Comparison of ENCODE assay signal across 12 cellular contexts in genomic region chr5:141875022-141875740, GRCh38. TPM values are rescaled to one million over a fixed set of nuclear protein-coding genes. Genes with fewer than 3 reads are reported as not detected.
DNase-seq lines count a peak whose midpoint lies in the region; ATAC-seq, FAIRE-seq and TF ChIP-seq lines count a peak whose summit lies in the region.
"Had no signal": no experiment of that assay in that cellular context is flagged by ENCODE, and none has a peak within 500 bp of the region (broad histone marks: within the 10 kb centered on the region; RNA-seq: fewer than 3 reads in every experiment).

No MANE protein-coding gene starts in this region.

- H3K9me3 ChIP-seq in H1 (ENCODE audit: insufficient read depth in 2 of 2, low read depth in 1 of 2, low read length in 1 of 2) (no peaks in the 10 kb centered on the region), mucosa of stomach (ENCODE audit: control insufficient read depth, low read length) (no peaks in the 10 kb centered on the region), tibial nerve (no peaks in the 10 kb centered on the region)

- no peak for ATAC-seq in activated CD8-positive, alpha-beta T cell treated with anti-CD3 and anti-CD28 coated beads, Interleukin-2, amount 10 ng/mL, durations not matched to agents 7 days and 5 days
- ATAC-seq in activated CD8-positive, alpha-beta T cell treated with anti-CD3 and anti-CD28 coated beads for 36 hours = no peak
- ATAC-seq in foreskin keratinocyte = no peak
- ATAC-seq in HG03354 (IDR thresholded peaks at IDR 0.05; ENCODE audit: poor library complexity, severe bottlenecking, unreplicated experiment) = no peak

- 25% methylated on average over 5 of the region's 9 CpGs; no CpG with 5 or more reads in 1 of the 2 experiments for WGBS in H1 (ENCODE audit: extremely low coverage in 1 of 2, insufficient coverage in 1 of 2, insufficient read length in 1 of 2, insufficient replicate concordance in 2 of 2, low coverage in 1 of 2, low lambda C conversion rate in 2 of 2, missing lambda C conversion rate in 1 of 2), 2 experiments
- 22 to 24% methylated on average over 9 of the region's 9 CpGs for WGBS in tibial nerve, 2 donors

- H2BK120ac ChIP-seq in H1 (replicated peaks; ENCODE audit: low read depth, low read length) = no peak overlapping the region

- H4K20me1 ChIP-seq in H1 (replicated peaks in 1 of 2; ENCODE audit: control insufficient read depth in 1 of 2, insufficient read depth in 2 of 2, low read length in 2 of 2) = peaks cover 4 to 11% of the 10 kb centered on the region in 2 experiments

- peaks cover 20% of the 10 kb centered on the region for H3K4me1 Mint-ChIP-seq in activated CD8-positive, alpha-beta T cell treated with anti-CD3 and anti-CD28 coated beads, Interleukin-2, amount 10 ng/mL, durations not matched to agents 7 days and 5 days (ENCODE audit: low read depth)
- peaks cover 15% of the 10 kb centered on the region for H3K4me1 Mint-ChIP-seq in activated CD8-positive, alpha-beta T cell treated with anti-CD3 and anti-CD28 coated beads for 36 hours (ENCODE audit: low read depth)

- TF ChIP-seq POLR2A in H1 (IDR thresholded peaks at IDR 0.05; ENCODE audit: control extremely low read depth in 1 of 2, low read depth in 2 of 2, low read length in 2 of 2) = no peak
- no peak for TF ChIP-seq POLR2A in tibial nerve (IDR thresholded peaks at IDR 0.05)

- peaks cover 28% of the 10 kb centered on the region for H3K23me2 ChIP-seq in H1 (ENCODE audit: low read depth, low read length)

- no peak for TF ChIP-seq CTCF in activated CD8-positive, alpha-beta T cell treated with anti-CD3 and anti-CD28 coated beads for 36 hours (IDR thresholded peaks at IDR 0.05)
- no peak for TF ChIP-seq CTCF in H1 (IDR thresholded peaks at IDR 0.05; ENCODE audit: control extremely low read depth in 1 of 3, insufficient read depth in 1 of 3, low read depth in 1 of 3, low read length in 3 of 3)
- no peak for TF ChIP-seq CTCF in tibial nerve (IDR thresholded peaks at IDR 0.05)
- TF ChIP-seq CTCF in foreskin keratinocyte (conservative IDR thresholded peaks at IDR 0.05) = no peak

- peaks cover 14 to 71% of the 10 kb centered on the region in 2 experiments for H3K79me2 ChIP-seq in H1 (ENCODE audit: control insufficient read depth in 1 of 2, insufficient read depth in 2 of 2, low read length in 2 of 2)

- H3K36me3 Mint-ChIP-seq in activated CD8-positive, alpha-beta T cell treated with anti-CD3 and anti-CD28 coated beads, Interleukin-2, amount 10 ng/mL, durations not matched to agents 7 days and 5 days (ENCODE audit: low read depth) = no peaks in the 10 kb centered on the region
- no peaks in the 10 kb centered on the region for H3K36me3 Mint-ChIP-seq in activated CD8-positive, alpha-beta T cell treated with anti-CD3 and anti-CD28 coated beads for 36 hours (ENCODE audit: low read depth)
- H3K36me3 Mint-ChIP-seq: activated CD4-positive, alpha-beta memory T cell treated with anti-CD3 and anti-CD28 coated beads for 36 hours had no signal

- no peak overlapping the region for H3K56ac ChIP-seq in H1 (replicated peaks; ENCODE audit: insufficient read length, low read depth, low read length)

- peak overlapping the region; percentile 97 to 99 for H3K4me2 ChIP-seq in H1 (ENCODE audit: insufficient read depth in 1 of 2, low read depth in 2 of 2, low read length in 2 of 2)

- H3K27ac ChIP-seq in H1 (ENCODE audit: low read depth, low read length) (no peak overlapping the region), tibial nerve (peak overlapping the region in 3 of 4 donors; percentile 83 to 91 (median 89)), foreskin keratinocyte (no peak overlapping the region)
- H3K27ac ChIP-seq: cardiac muscle cell had no signal

- H3K27me3 ChIP-seq in H1 (replicated peaks in 1 of 4; ENCODE audit: control insufficient read depth in 3 of 4, extremely low read depth in 1 of 4, insufficient read depth in 3 of 4, low read length in 3 of 4) (peaks cover 0 to 4% (median 0%) of the 10 kb centered on the region in 4 experiments; a peak in 1 of 7 replicates), mucosa of stomach (ENCODE audit: control insufficient read depth, insufficient read depth, low read length) (peaks cover 18% of the 10 kb centered on the region), tibial nerve (peaks cover 0 to 26% of the 10 kb centered on the region in 2 donors), foreskin keratinocyte (peaks cover 51% of the 10 kb centered on the region)

- H3K4me3 Mint-ChIP-seq in activated CD8-positive, alpha-beta T cell treated with anti-CD3 and anti-CD28 coated beads, Interleukin-2, amount 10 ng/mL, durations not matched to agents 7 days and 5 days = no peak overlapping the region
- H3K4me3 Mint-ChIP-seq in activated CD8-positive, alpha-beta T cell treated with anti-CD3 and anti-CD28 coated beads for 36 hours = no peak overlapping the region
- H3K4me3 Mint-ChIP-seq: activated CD4-positive, alpha-beta memory T cell treated with anti-CD3 and anti-CD28 coated beads for 36 hours had no signal

- peak overlapping the region; percentile 45 for H2AK5ac ChIP-seq in H1 (ENCODE audit: low read depth, low read length)

- no peak overlapping the region for H4K5ac ChIP-seq in H1 (ENCODE audit: insufficient read length, low read depth, low read length)

- 0 out of 2 replicates have a peak overlapping the region, but pooled peaks have one; percentile 97 for H2BK5ac ChIP-seq in H1 (ENCODE audit: low read depth, low read length)

- no peak for TF ChIP-seq EP300 in H1 (IDR thresholded peaks at IDR 0.05; ENCODE audit: borderline replicate concordance in 1 of 2, low read depth in 2 of 2, low read length in 2 of 2)
- no peak for TF ChIP-seq EP300 in tibial nerve (IDR thresholded peaks at IDR 0.05)

- peak overlapping the region; percentile 80; the same call in 1 of the 2 replicates for H4K8ac ChIP-seq in H1 (ENCODE audit: extremely low read depth, insufficient read depth, low read length)

- H2BK20ac ChIP-seq in H1 (ENCODE audit: low read length) = 0 out of 2 replicates have a peak overlapping the region, but pooled peaks have one; percentile 91

- no peak overlapping the region for H3K27ac Mint-ChIP-seq in activated CD8-positive, alpha-beta T cell treated with anti-CD3 and anti-CD28 coated beads, Interleukin-2, amount 10 ng/mL, durations not matched to agents 7 days and 5 days
- no peak overlapping the region for H3K27ac Mint-ChIP-seq in activated CD8-positive, alpha-beta T cell treated with anti-CD3 and anti-CD28 coated beads for 36 hours
- H3K27ac Mint-ChIP-seq: activated CD4-positive, alpha-beta memory T cell treated with anti-CD3 and anti-CD28 coated beads for 36 hours had no signal

- H3K4me3 ChIP-seq in H1 (ENCODE audit: extremely low read depth in 1 of 4, insufficient read depth in 2 of 4, low read depth in 3 of 4, low read length in 4 of 4) (peak overlapping the region; percentile 74 to 94 (median 82)), mucosa of stomach (ENCODE audit: low read length) (peak overlapping the region; percentile 81), tibial nerve (peak overlapping the region; percentile 68 to 81 (median 74))

- intact Hi-C loops in activated CD8-positive, alpha-beta T cell treated with anti-CD3 and anti-CD28 coated beads for 36 hours (cut with micrococcal nuclease) = no loop called here

- no peak overlapping the region for H3K14ac ChIP-seq in H1 (ENCODE audit: insufficient read length)

- no peaks in the 10 kb centered on the region for H3K9me3 Mint-ChIP-seq in activated CD8-positive, alpha-beta T cell treated with anti-CD3 and anti-CD28 coated beads, Interleukin-2, amount 10 ng/mL, durations not matched to agents 7 days and 5 days (ENCODE audit: insufficient read depth)
- no peaks in the 10 kb centered on the region for H3K9me3 Mint-ChIP-seq in activated CD8-positive, alpha-beta T cell treated with anti-CD3 and anti-CD28 coated beads for 36 hours
- H3K9me3 Mint-ChIP-seq: activated CD4-positive, alpha-beta memory T cell treated with anti-CD3 and anti-CD28 coated beads for 36 hours had no signal

- DNase-seq in activated CD8-positive, alpha-beta T cell treated with anti-CD3 and anti-CD28 coated beads, Interleukin-2, amount 10 ng/mL, durations not matched to agents 7 days and 5 days = peak; percentile 10
- DNase-seq in activated CD8-positive, alpha-beta T cell treated with anti-CD3 and anti-CD28 coated beads for 36 hours = no peak
- no peak for DNase-seq in H1 (ENCODE audit: low read depth in 1 of 2, low spot score in 2 of 2)
- DNase-seq in tibial nerve (ENCODE audit: low spot score in 2 of 2) = no peak
- no peak for DNase-seq in foreskin keratinocyte
- DNase-seq in SIG-M5 (lab: John Stamatoyannopoulos, UW) = no peak
- DNase-seq: activated CD4-positive, alpha-beta memory T cell treated with anti-CD3 and anti-CD28 coated beads for 36 hours; stimulated activated CD4-positive, alpha-beta T cell treated with anti-CD3 and anti-CD28 coated beads, Interleukin-4, amount 100 ng/mL, for 4 hours had no signal

- no peak overlapping the region for H2AFZ ChIP-seq in H1 (ENCODE audit: low read length)

- POLR2A ChIA-PET in activated CD8-positive, alpha-beta T cell treated with anti-CD3 and anti-CD28 coated beads, Interleukin-2, amount 10 ng/mL, durations not matched to agents 7 days and 5 days (lab: Charles Lee) = no interaction called here
- POLR2A ChIA-PET in activated CD8-positive, alpha-beta T cell treated with anti-CD3 and anti-CD28 coated beads for 36 hours (lab: Charles Lee) = no interaction called here
- POLR2A ChIA-PET in H1 (lab: Charles Lee; ENCODE audit: partially characterized antibody) = interaction anchor here (0.6 to 13.5 kb wide), 17 partner anchors 7 to 192 kb away, joined by 3 to 210 read pairs (median 6); partner anchors contain the start of gene DELE1

- H3K79me1 ChIP-seq in H1 (ENCODE audit: low read depth, low read length) = peaks cover 21% of the 10 kb centered on the region

- H3K27me3 Mint-ChIP-seq in activated CD8-positive, alpha-beta T cell treated with anti-CD3 and anti-CD28 coated beads, Interleukin-2, amount 10 ng/mL, durations not matched to agents 7 days and 5 days (ENCODE audit: low read depth) = peaks cover 72% of the 10 kb centered on the region
- H3K27me3 Mint-ChIP-seq in activated CD8-positive, alpha-beta T cell treated with anti-CD3 and anti-CD28 coated beads for 36 hours = peaks cover 66% of the 10 kb centered on the region

- peak overlapping the region; percentile 82 for H2BK12ac ChIP-seq in H1 (ENCODE audit: low read depth, low read length)

- no peak overlapping the region for H2BK15ac ChIP-seq in H1 (ENCODE audit: low read length)

- no peak for FAIRE-seq in H1 (lab: Jason Lieb, UNC)
- FAIRE-seq: A204.1 had no signal

- no peak for TF ChIP-seq RAD21 in H1 (IDR thresholded peaks at IDR 0.05 in 1 of 2, conservative IDR thresholded peaks at IDR 0.05 in 1 of 2; ENCODE audit: low read depth in 2 of 2, low read length in 2 of 2)

- CTCF ChIA-PET in activated CD8-positive, alpha-beta T cell treated with anti-CD3 and anti-CD28 coated beads, Interleukin-2, amount 10 ng/mL, durations not matched to agents 7 days and 5 days (lab: Charles Lee) = interaction anchor here (2.3 kb wide), 1 partner anchor 183 kb away, joined by 9 read pairs; no protein-coding TSS in a partner anchor
- CTCF ChIA-PET in activated CD8-positive, alpha-beta T cell treated with anti-CD3 and anti-CD28 coated beads for 36 hours (lab: Charles Lee) = interaction anchor here (0.6 to 10.5 kb wide), 3 partner anchors 85 to 210 kb away, joined by 3 to 205 read pairs (median 3); no protein-coding TSS in a partner anchor
- CTCF ChIA-PET in H1 (lab: Charles Lee; ENCODE audit: partially characterized antibody) = interaction anchor here (0.6 to 10.7 kb wide), 16 partner anchors 8 to 211 kb away, joined by 3 to 273 read pairs (median 5); partner anchors contain the start of gene DELE1

- H3K36me3 ChIP-seq in H1 (ENCODE audit: control insufficient read depth in 2 of 4, insufficient read depth in 4 of 4, low read length in 3 of 4) = peaks cover 0 to 7% (median 0%) of the 10 kb centered on the region in 4 experiments; a peak in 1 of 8 replicates
- H3K36me3 ChIP-seq in mucosa of stomach (ENCODE audit: control insufficient read depth, insufficient read depth, low read length) = no peaks in the 10 kb centered on the region
- H3K36me3 ChIP-seq in tibial nerve = no peaks in the 10 kb centered on the region
- H3K36me3 ChIP-seq: cardiac muscle cell had no signal

- H3K4me1 ChIP-seq in H1 (replicated peaks in 1 of 4; ENCODE audit: control insufficient read depth in 3 of 4, insufficient read depth in 4 of 4, low read length in 3 of 4) = peaks cover 33 to 56% (median 46%) of the 10 kb centered on the region in 4 experiments
- H3K4me1 ChIP-seq in mucosa of stomach (ENCODE audit: control insufficient read depth, insufficient read depth, low read length) = peaks cover 68% of the 10 kb centered on the region
- peaks cover 0 to 83% (median 38%) of the 10 kb centered on the region in 4 donors for H3K4me1 ChIP-seq in tibial nerve
- H3K4me1 ChIP-seq in foreskin keratinocyte = peaks cover 13% of the 10 kb centered on the region

- H3K18ac ChIP-seq in H1 (ENCODE audit: extremely low read depth, low read length) = peak overlapping the region; percentile 26

- H3K4ac ChIP-seq in H1 (replicated peaks; ENCODE audit: insufficient read length, low read depth, low read length) = no peak overlapping the region

- peak overlapping the region; percentile 66 to 91 (median 80); a peak in 5 of 7 replicates for H3K9ac ChIP-seq in H1 (replicated peaks in 1 of 4; ENCODE audit: extremely low read depth in 1 of 4, low read depth in 3 of 4, low read length in 3 of 4)
- H3K9ac ChIP-seq in mucosa of stomach (ENCODE audit: low read length) = peak overlapping the region; percentile 98

- H3K23ac ChIP-seq in H1 (ENCODE audit: insufficient read length) = no peak overlapping the region

- H4K91ac ChIP-seq in H1 (replicated peaks; ENCODE audit: insufficient read length, low read length) = peak overlapping the region; percentile 61

RNA-seq across cellular contexts. Expression of gene PCDH1, which starts 3.0 kb away (rescaled TPM):
- total RNA-seq in activated CD8-positive, alpha-beta T cell treated with anti-CD3 and anti-CD28 coated beads, Interleukin-2, amount 10 ng/mL, durations not matched to agents 7 days and 5 days = not detected
- total RNA-seq in activated CD8-positive, alpha-beta T cell treated with anti-CD3 and anti-CD28 coated beads for 36 hours = under 1 TPM in 1 of 2 experiments, not detected in 1; 0.87 TPM
- 101 and 106 TPM in 2 replicates for total RNA-seq in H1 (2021; fragmentation: NEBNext Ultra II Directional; extraction: Animal tissue kit (Norgen Biotek cat#: 25700))
- polyA plus RNA-seq in H1 (2011; rRNA removed) (102 and 120 TPM in 2 replicates), foreskin keratinocyte (1.2 and 7.0 TPM in 2 replicates)
- polyA plus RNA-seq in H1 (2011; cell fraction: cytosol; rRNA removed) = 88.6 TPM
- 154 TPM for polyA plus RNA-seq in H1 (2011; cell fraction: nucleus; rRNA removed)
- polyA plus RNA-seq in H1 (2012, experiment 1 of 2) = 74.4 to 110 TPM (median 100 TPM) in 4 replicates
- 97.8 TPM for polyA plus RNA-seq in H1 (2012, experiment 2 of 2)
- 130 TPM for polyA plus RNA-seq in H1 (2013, experiment 1 of 2)
- 120 TPM for polyA plus RNA-seq in H1 (2013, experiment 2 of 2)
- polyA minus RNA-seq in H1 (2011; rRNA and poly(A)+ RNA removed) = 292 and 318 TPM in 2 replicates
- 143 TPM for polyA minus RNA-seq in H1 (2011; cell fraction: cytosol; rRNA and poly(A)+ RNA removed)
- 96.9 TPM for polyA minus RNA-seq in H1 (2011; cell fraction: nucleus; rRNA and poly(A)+ RNA removed)
- total RNA-seq in tibial nerve (10 to 100 TPM; 19.9 to 55.5 (median 44.9) TPM), foreskin keratinocyte (2.2 and 12.1 TPM in 2 replicates)
- total RNA-seq: activated CD4-positive, alpha-beta memory T cell treated with anti-CD3 and anti-CD28 coated beads for 36 hours had no signal

RNA-seq across cellular contexts. Expression of gene DELE1, which starts 48.5 kb away (rescaled TPM):
- 10 to 100 TPM; 65.7 to 65.8 TPM for total RNA-seq in activated CD8-positive, alpha-beta T cell treated with anti-CD3 and anti-CD28 coated beads, Interleukin-2, amount 10 ng/mL, durations not matched to agents 7 days and 5 days
- 10 to 100 TPM; 50.1 to 57.4 TPM for total RNA-seq in activated CD8-positive, alpha-beta T cell treated with anti-CD3 and anti-CD28 coated beads for 36 hours
- total RNA-seq in H1 (2021; fragmentation: NEBNext Ultra II Directional; extraction: Animal tissue kit (Norgen Biotek cat#: 25700)) = 59.6 and 61.4 TPM in 2 replicates
- 114 and 132 TPM in 2 replicates for polyA plus RNA-seq in H1 (2011; rRNA removed)
- polyA plus RNA-seq in H1 (2011; cell fraction: cytosol; rRNA removed) = 98.7 TPM
- polyA plus RNA-seq in H1 (2011; cell fraction: nucleus; rRNA removed) = 310 TPM
- polyA plus RNA-seq in H1 (2012, experiment 1 of 2) = 71.4 to 88.2 TPM (median 72.4 TPM) in 4 replicates
- polyA plus RNA-seq in H1 (2012, experiment 2 of 2) = 49.9 TPM
- 46.8 TPM for polyA plus RNA-seq in H1 (2013, experiment 1 of 2)
- polyA plus RNA-seq in H1 (2013, experiment 2 of 2) = 41.4 TPM
- 84.7 and 92.9 TPM in 2 replicates for polyA minus RNA-seq in H1 (2011; rRNA and poly(A)+ RNA removed)
- 35.0 TPM for polyA minus RNA-seq in H1 (2011; cell fraction: cytosol; rRNA and poly(A)+ RNA removed)
- polyA minus RNA-seq in H1 (2011; cell fraction: nucleus; rRNA and poly(A)+ RNA removed) = 93.7 TPM
- total RNA-seq in tibial nerve = 10 to 100 TPM; 59.6 to 80.4 (median 75.7) TPM
- 39.2 and 44.1 TPM in 2 replicates for total RNA-seq in foreskin keratinocyte
- 26.3 and 30.0 TPM in 2 replicates for polyA plus RNA-seq in foreskin keratinocyte

Comparison
In these comparisons a context has a peak if more than half of its experiments do, and no peak if none do; other contexts are left out.
1. H3K27ac ChIP-seq: peak in tibial nerve (3 of 4); none in H1 (single experiment) and foreskin keratinocyte (single experiment).
2. Peak in every context shown above with its lines, with median percentiles within 50 percentile points of each other: H3K4me3 ChIP-seq.